ENCODE assay signal across 31 cellular contexts in the genomic region with DNA sequence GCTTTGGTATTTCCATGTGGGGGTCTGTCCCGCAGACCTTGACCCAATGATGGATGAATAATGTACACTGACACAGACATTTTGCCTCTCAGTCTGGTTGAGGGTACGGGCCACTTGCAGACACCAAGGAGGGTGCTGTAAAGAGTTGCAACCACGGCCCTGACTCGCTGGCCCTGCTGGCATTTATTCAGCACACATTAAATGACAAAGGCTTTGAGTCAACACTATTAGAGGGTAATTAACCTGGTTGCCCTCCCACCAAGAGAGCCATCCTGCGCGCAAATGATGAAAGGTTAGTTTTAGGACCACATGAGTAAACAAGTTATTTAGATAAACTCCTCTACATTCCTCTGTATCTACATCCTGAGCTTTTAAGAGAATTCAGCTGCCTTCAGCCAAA.
"Had no signal": no experiment of that assay in that cellular context is flagged by ENCODE, and none has a peak within 500 bp of the region (broad histone marks: within the 10 kb centered on the region; RNA-seq: fewer than 3 reads in every experiment).

No MANE protein-coding gene starts in this region.

- DNase-seq: activated CD4-positive, alpha-beta memory T cell treated with anti-CD3 and anti-CD28 coated beads for 36 hours; activated CD4-positive, alpha-beta T cell treated with anti-CD3 and anti-CD28 coated beads, Interleukin-2, amount 10 ng/mL, durations not matched to agents 24 days and 14 days; activated CD4-positive, CD25-positive, alpha-beta regulatory T cell treated with anti-CD3 and anti-CD28 coated beads, Interleukin-2, amount 50 U/mL, for 72 hours; activated CD8-positive, alpha-beta memory T cell treated with anti-CD3 and anti-CD28 coated beads, Interleukin-2, amount 50 U/mL, for 4 hours; activated effector memory CD4-positive, alpha-beta T cell treated with anti-CD3 and anti-CD28 coated beads, Interleukin-2, amount 50 U/mL, for 16 hours; activated naive CD4-positive, alpha-beta T cell treated with anti-CD3 and anti-CD28 coated beads for 36 hours; activated naive CD8-positive, alpha-beta T cell treated with anti-CD3 and anti-CD28 coated beads for 36 hours; activated T-cell treated with anti-CD3 and anti-CD28 coated beads, Interleukin-2, amount 50 U/mL, for 1 hour; cerebellar nuclear complex; colonic mucosa; effector CD8-positive, alpha-beta T cell; left ventricle myocardium superior; naive B cell; nephron progenitor cell; nucleus accumbens; pancreas; retina; sigmoid colon; small intestine; stimulated activated CD4-positive, alpha-beta T cell treated with anti-CD3 and anti-CD28 coated beads, Interleukin-1b, Interleukin-23, amount 100 ng/mL, for 48 hours; stimulated activated CD4-positive, alpha-beta T cell treated with anti-CD3 and anti-CD28 coated beads, Interleukin-4, amount 100 ng/mL, for 4 hours; stimulated activated CD8-positive, alpha-beta memory T cell treated with anti-CD3 and anti-CD28 coated beads, Interleukin-4, amount 100 ng/mL, for 48 hours; stimulated activated naive CD8-positive, alpha-beta T cell treated with anti-CD3 and anti-CD28 coated beads, Interleukin-15, amount 100 ng/mL, for 72 hours; substantia nigra; upper lobe of left lung; WERI-Rb-1 had no signal

- H3K9me3 ChIP-seq: ascending aorta, colonic mucosa, pancreas, prostate gland, sigmoid colon, upper lobe of left lung had no signal

- ATAC-seq: left ventricle myocardium superior; pancreas; stimulated activated memory B cell treated with anti-CD40 and anti-IgM and Interleukin-4, amounts not matched to agents 10 μg/mL and 1 μg/mL and 100 μg/mL, for 72 hours; stimulated activated naive CD8-positive, alpha-beta T cell treated with anti-CD3 and anti-CD28 coated beads, Interleukin-15, amount 100 ng/mL, for 72 hours had no signal

- H3K36me3 ChIP-seq: ascending aorta, cardiac muscle cell, colonic mucosa, pancreas, prostate gland, sigmoid colon, upper lobe of left lung, WERI-Rb-1 had no signal

- H3K27ac ChIP-seq: ascending aorta, cardiac muscle cell, colonic mucosa, hepatocyte, pancreas, prostate gland, sigmoid colon, upper lobe of left lung, WERI-Rb-1 had no signal

- H3K27me3 ChIP-seq: ascending aorta, cardiac muscle cell, colonic mucosa, hepatocyte, pancreas, sigmoid colon, upper lobe of left lung had no signal

- H3K4me3 ChIP-seq: ascending aorta, cardiac muscle cell, colonic mucosa, hepatocyte, pancreas, prostate gland, sigmoid colon, upper lobe of left lung had no signal

- H3K4me1 ChIP-seq: ascending aorta, colonic mucosa, pancreas, prostate gland, sigmoid colon, upper lobe of left lung had no signal
